ENCODE assay signal across 22 cellular contexts in the genomic region with DNA sequence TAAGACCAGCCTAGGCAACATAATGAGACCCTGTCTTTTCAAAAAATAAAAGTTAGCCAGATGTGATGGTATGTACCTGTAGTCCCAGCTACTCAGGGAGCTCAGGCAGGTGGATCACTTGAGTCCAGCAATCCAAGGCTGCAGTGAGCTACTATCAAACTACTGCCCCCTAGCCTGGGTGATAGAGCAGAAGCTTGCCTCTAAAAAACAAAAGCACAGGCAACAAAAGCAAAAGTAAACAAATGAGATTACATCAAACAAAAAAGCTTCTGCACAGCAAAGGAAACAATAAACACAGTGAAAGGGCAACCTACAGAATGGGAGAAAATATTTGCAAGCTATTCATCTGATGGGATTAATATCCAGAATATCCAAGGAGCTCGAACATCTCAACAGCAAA.
DNase-seq lines count a peak whose midpoint lies in the region; ATAC-seq, FAIRE-seq and TF ChIP-seq lines count a peak whose summit lies in the region.
"Had no signal": no experiment of that assay in that cellular context is flagged by ENCODE, and none has a peak within 500 bp of the region (broad histone marks: within the 10 kb centered on the region; RNA-seq: fewer than 3 reads in every experiment).

No MANE protein-coding gene starts in this region.

- H3K79me2 ChIP-seq in HCT116 (ENCODE audit: insufficient read depth, low read length), result no peaks in the 10 kb centered on the region

- DNase-seq in DMS53 treated with DMSO at 0.1 percent for 48 hours (lab: John Stamatoyannopoulos, UW; ENCODE audit: unreplicated experiment) (peak; percentile 65), HCT116 (ENCODE audit: low read depth, low spot score) (no peak), Panc1 (ENCODE audit: low read depth, low spot score) (no peak), fibroblast of villous mesenchyme (ENCODE audit: low read depth) (no peak), EL (no peak), esophagus squamous epithelium (lab: John Stamatoyannopoulos, UW) (no peak), NCI-H446 (lab: John Stamatoyannopoulos, UW) (no peak), GM19239 (ENCODE audit: insufficient read length, low spot score) (no peak)
- DNase-seq: AML-193; CD4-positive, CD25-positive, alpha-beta regulatory T cell; COR-L47; DMS 273 treated with DMSO at 0.1 percent for 48 hours; GF-D8; KG1; NCI-H1417 treated with DMSO at 0.1 percent for 48 hours; NCI-H187 treated with DMSO at 0.1 percent for 48 hours; NCI-H2171; NCI-H446 treated with DMSO at 0.1 percent for 48 hours; NCI-H774; PC-9; SJCRH30 had no signal

- H3K9me2 ChIP-seq in HCT116 (ENCODE audit: insufficient read depth), result no peaks in the 10 kb centered on the region

- H3K9me3 ChIP-seq in HCT116 (ENCODE audit: control insufficient read depth in 1 of 2, insufficient read depth in 1 of 2, low read depth in 1 of 2, low read length in 2 of 2) (no peaks in the 10 kb centered on the region), Panc1 (ENCODE audit: control insufficient read depth, insufficient read depth, low read depth, low read length) (no peaks in the 10 kb centered on the region), esophagus squamous epithelium (no peaks in the 10 kb centered on the region)
- H3K9me3 ChIP-seq: SJCRH30 had no signal

- H3K4me2 ChIP-seq in HCT116 (ENCODE audit: low read length), result no peak overlapping the region
- H3K4me2 ChIP-seq: PC-9 had no signal

- no peak overlapping the region for H3K9ac ChIP-seq in HCT116 (ENCODE audit: low read length)

- H3K27ac ChIP-seq in HCT116 (ENCODE audit: low read depth, low read length), result no peak overlapping the region
- no peak overlapping the region for H3K27ac ChIP-seq in Panc1 (ENCODE audit: low read length)
- no peak overlapping the region for H3K27ac ChIP-seq in esophagus squamous epithelium
- H3K27ac ChIP-seq: PC-9, SJCRH30 had no signal

- H3K4me3 ChIP-seq in HCT116 (replicated peaks in 1 of 2; ENCODE audit: low read depth in 1 of 2, low read length in 2 of 2), result no peak overlapping the region
- no peak overlapping the region for H3K4me3 ChIP-seq in Panc1 (ENCODE audit: low read depth in 2 of 2, low read length in 2 of 2)
- no peak overlapping the region for H3K4me3 ChIP-seq in fibroblast of villous mesenchyme (ENCODE audit: low read depth, low read length)
- H3K4me3 ChIP-seq in esophagus squamous epithelium, result no peak overlapping the region
- H3K4me3 ChIP-seq: GM12878, PC-9, SJCRH30 had no signal

- H3K27me3 ChIP-seq in HCT116 (ENCODE audit: insufficient read depth, low read length), result no peaks in the 10 kb centered on the region
- no peaks in the 10 kb centered on the region for H3K27me3 ChIP-seq in Panc1 (ENCODE audit: control insufficient read depth, insufficient read depth, low read length)
- no peaks in the 10 kb centered on the region for H3K27me3 ChIP-seq in esophagus squamous epithelium
- H3K27me3 ChIP-seq: SJCRH30 had no signal

- RAD21 ChIA-PET in HCT116 (lab: Charles Lee; ENCODE audit: low non-redundant PET in 1 of 2, low total read pairs in 2 of 2, uncharacterized antibody in 2 of 2, unreplicated experiment in 2 of 2), result no interaction called here

- CTCF ChIA-PET in HCT116 (lab: Charles Lee), result interaction anchor here (1.1 to 1.6 kb wide), 5 partner anchors 9 to 114 kb away, joined by 3 to 11 read pairs (median 4); no protein-coding TSS in a partner anchor
- CTCF ChIA-PET in Panc1 (lab: Charles Lee), result no interaction called here

- peak; percentile 50; the same call in 1 of the 2 replicates for TF ChIP-seq RAD21 in HCT116 (IDR thresholded peaks at IDR 0.05; ENCODE audit: low read depth)

- in situ Hi-C loops in Panc1 (cut with HindIII; ENCODE audit: low pct_unique_long_range_greater_than_20kb, low sequenced_read_pairs), result no loop called here

- no peak for FAIRE-seq in GM19239 (lab: Jason Lieb, UNC)
- FAIRE-seq: GM12878 had no signal

- no peaks in the 10 kb centered on the region for H3K4me1 ChIP-seq in HCT116 (ENCODE audit: control insufficient read depth in 1 of 2, insufficient read depth in 2 of 2, low read length in 2 of 2)
- H3K4me1 ChIP-seq in Panc1 (ENCODE audit: control insufficient read depth, insufficient read depth, low read length), result no peaks in the 10 kb centered on the region
- H3K4me1 ChIP-seq in esophagus squamous epithelium, result no peaks in the 10 kb centered on the region
- H3K4me1 ChIP-seq: SJCRH30 had no signal

- no peaks in the 10 kb centered on the region for H4K20me1 ChIP-seq in HCT116 (ENCODE audit: insufficient read depth)

- H3K36me3 ChIP-seq in HCT116 (ENCODE audit: control insufficient read depth in 1 of 2, insufficient read depth in 2 of 2, low read length in 2 of 2), result no peaks in the 10 kb centered on the region
- H3K36me3 ChIP-seq in Panc1 (ENCODE audit: control insufficient read depth, insufficient read depth, low read length), result no peaks in the 10 kb centered on the region
- H3K36me3 ChIP-seq in esophagus squamous epithelium, result no peaks in the 10 kb centered on the region
- H3K36me3 ChIP-seq: SJCRH30 had no signal

- WGBS in esophagus squamous epithelium, 2 donors, result 50 to 53% methylated on average over 1 of the region's 1 CpG

- no TSS peak for BruUV-seq in HCT116 (replicated peaks; lab: Mats Ljungman, UMichigan)
- BruUV-seq in Panc1 (replicated peaks; lab: Mats Ljungman, UMichigan), result no TSS peak

- peak; percentile 78 for ATAC-seq in HCT116
- ATAC-seq in Panc1, result no peak
- ATAC-seq: GM12878 had no signal

- H2AFZ ChIP-seq in HCT116 (ENCODE audit: low read depth, low read length, poor library complexity, severe bottlenecking), result no peak overlapping the region
- H2AFZ ChIP-seq: PC-9 had no signal

- TF ChIP-seq CTCF in HCT116 (IDR thresholded peaks at IDR 0.05 in 2 of 3, conservative IDR thresholded peaks at IDR 0.05 in 1 of 3; ENCODE audit: borderline replicate concordance in 1 of 3, insufficient read depth in 1 of 3, low read depth in 2 of 3, low read length in 2 of 3) (peak; percentile 31 to 34 (median 33); a peak in 3 of 6 replicates), Panc1 (IDR thresholded peaks at IDR 0.05) (peak; percentile 27; the same call in 1 of the 2 replicates), fibroblast of villous mesenchyme (IDR thresholded peaks at IDR 0.05; ENCODE audit: insufficient read depth, low read depth, low read length) (peak; percentile 12), esophagus squamous epithelium (IDR thresholded peaks at IDR 0.05) (no peak)

- POLR2A ChIA-PET in HCT116 (lab: Charles Lee) (no interaction called here), Panc1 (lab: Charles Lee) (interaction anchor here (0.6 kb wide), 1 partner anchor 21 kb away, joined by 3 read pairs; no protein-coding TSS in a partner anchor)

- intact Hi-C loops in HCT116 (cut with micrococcal nuclease), result no loop called here
- intact Hi-C loops in Panc1 (cut with micrococcal nuclease; ENCODE audit: unreplicated experiment), result no loop called here
- intact Hi-C loops in esophagus squamous epithelium (cut with DNase I), result no loop called here

- no peak for TF ChIP-seq POLR2A in HCT116 (IDR thresholded peaks at IDR 0.05; ENCODE audit: borderline replicate concordance, extremely low read depth, insufficient read depth, insufficient read length)
- no peak for TF ChIP-seq POLR2A in esophagus squamous epithelium (IDR thresholded peaks at IDR 0.05)

TF ChIP-seq in HCT116, 20 proteins besides CTCF, POLR2A, EP300 and RAD21:
- TF ChIP-seq ELF1 (IDR thresholded peaks at IDR 0.05; ENCODE audit: borderline replicate concordance, low read depth) (no peak), ZFX (IDR thresholded peaks at IDR 0.05) (no peak), SIN3A (IDR thresholded peaks at IDR 0.05; ENCODE audit: low read depth) (no peak)
- TF ChIP-seq, protein P1, sequence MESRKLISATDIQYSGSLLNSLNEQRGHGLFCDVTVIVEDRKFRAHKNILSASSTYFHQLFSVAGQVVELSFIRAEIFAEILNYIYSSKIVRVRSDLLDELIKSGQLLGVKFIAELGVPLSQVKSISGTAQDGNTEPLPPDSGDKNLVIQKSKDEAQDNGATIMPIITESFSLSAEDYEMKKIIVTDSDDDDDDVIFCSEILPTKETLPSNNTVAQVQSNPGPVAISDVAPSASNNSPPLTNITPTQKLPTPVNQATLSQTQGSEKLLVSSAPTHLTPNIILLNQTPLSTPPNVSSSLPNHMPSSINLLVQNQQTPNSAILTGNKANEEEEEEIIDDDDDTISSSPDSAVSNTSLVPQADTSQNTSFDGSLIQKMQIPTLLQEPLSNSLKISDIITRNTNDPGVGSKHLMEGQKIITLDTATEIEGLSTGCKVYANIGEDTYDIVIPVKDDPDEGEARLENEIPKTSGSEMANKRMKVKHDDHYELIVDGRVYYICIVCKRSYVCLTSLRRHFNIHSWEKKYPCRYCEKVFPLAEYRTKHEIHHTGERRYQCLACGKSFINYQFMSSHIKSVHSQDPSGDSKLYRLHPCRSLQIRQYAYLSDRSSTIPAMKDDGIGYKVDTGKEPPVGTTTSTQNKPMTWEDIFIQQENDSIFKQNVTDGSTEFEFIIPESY (IDR thresholded peaks at IDR 0.05; ENCODE audit: extremely low read depth, insufficient replicate concordance, low read length), result no peak

Comparison
In these comparisons a context has a peak if more than half of its experiments do, and no peak if none do; other contexts are left out.
1. CTCF ChIP-seq: peak in HCT116 (3 of 3), Panc1 (single experiment) and fibroblast of villous mesenchyme (single experiment); none in esophagus squamous epithelium (0 of 6).